8 cellular contexts compared by ENCODE assay signal in the genomic region with DNA sequence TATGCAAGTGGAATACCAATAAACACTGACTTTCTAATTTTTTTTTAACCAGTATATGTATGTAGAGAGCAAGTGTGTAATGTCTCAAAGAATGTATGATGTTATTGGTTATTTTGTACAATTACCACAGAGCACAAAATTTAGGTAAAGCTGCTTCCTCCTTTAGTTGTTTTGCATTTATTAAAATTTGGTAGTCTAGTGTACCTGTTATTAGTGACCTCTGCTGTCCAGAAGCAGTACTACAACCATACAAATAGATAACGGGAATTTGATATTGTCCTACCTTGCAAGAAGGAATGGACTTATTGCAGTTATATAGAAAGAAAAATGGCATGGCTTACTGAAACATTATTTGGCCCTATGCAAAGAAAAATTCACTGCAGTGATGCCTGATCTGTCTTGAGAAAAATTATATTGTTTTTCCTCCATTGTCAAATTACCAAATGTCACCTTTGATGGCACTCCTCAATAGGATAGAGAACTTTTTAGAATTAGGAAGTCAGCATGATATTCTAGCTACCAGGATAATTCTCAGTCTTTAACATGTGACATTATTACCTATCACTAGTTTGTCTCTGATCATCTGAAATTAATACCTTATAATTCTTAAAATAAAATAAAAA.
DNase-seq lines count a peak whose midpoint lies in the region; ATAC-seq and TF ChIP-seq lines count a peak whose summit lies in the region.

No MANE protein-coding gene starts in this region.

- no peaks in the 10 kb centered on the region for H4K20me1 ChIP-seq in fibroblast of lung (ENCODE audit: control insufficient read depth, extremely low read depth, insufficient read depth, low read length)

- WGBS in right cardiac atrium: 15% methylated on average over 1 of the region's 1 CpG
- WGBS in psoas muscle, 3 donors: 4 to 12% (median 5%) methylated on average over 1 of the region's 1 CpG

- ATAC-seq in right cardiac atrium: no peak
- ATAC-seq in psoas muscle: no peak
- ATAC-seq in HG03432 (IDR thresholded peaks at IDR 0.05; ENCODE audit: unreplicated experiment): no peak
- no peak for ATAC-seq in HG02623 (IDR thresholded peaks at IDR 0.05; ENCODE audit: unreplicated experiment)

- no peaks in the 10 kb centered on the region for H3K9me3 ChIP-seq in left ventricle myocardium inferior (replicated peaks)
- H3K9me3 ChIP-seq in right cardiac atrium (ENCODE audit: control insufficient read depth, low read length): no peaks in the 10 kb centered on the region
- no peaks in the 10 kb centered on the region for H3K9me3 ChIP-seq in fibroblast of lung (ENCODE audit: control insufficient read depth, insufficient read depth, low read depth, low read length)
- no peaks in the 10 kb centered on the region for H3K9me3 ChIP-seq in psoas muscle

- H3K27ac ChIP-seq in left ventricle myocardium inferior (replicated peaks) (no peak overlapping the region), right cardiac atrium (ENCODE audit: low read length) (no peak overlapping the region), fibroblast of lung (ENCODE audit: insufficient read depth, low read length) (no peak overlapping the region), psoas muscle (no peak overlapping the region)

- DNase-seq in left ventricle myocardium inferior (no peak), right cardiac atrium (no peak), LoVo (ENCODE audit: low spot score) (peak; percentile 68), SIG-M5 (lab: John Stamatoyannopoulos, UW) (peak; percentile 16), fibroblast of lung (ENCODE audit: low read depth in 2 of 2) (peak; percentile 54 to 75), psoas muscle (no peak)

- H3K36me3 ChIP-seq in left ventricle myocardium inferior: no peaks in the 10 kb centered on the region
- H3K36me3 ChIP-seq in fibroblast of lung (ENCODE audit: control insufficient read depth, insufficient read depth, low read length): no peaks in the 10 kb centered on the region
- H3K36me3 ChIP-seq in psoas muscle (ENCODE audit: insufficient read depth in 1 of 2, low read depth in 1 of 2): no peaks in the 10 kb centered on the region

- intact Hi-C loops in left ventricle myocardium inferior (cut with micrococcal nuclease) (loop anchor here (5.0 kb wide), 1 partner anchor 161 kb away; no protein-coding TSS in a partner anchor), right cardiac atrium (cut with DNase I) (loop anchor here in 3 of 4 donors (5.0 to 10.0 kb wide), 3 partner anchors 321 to 724 kb away; no protein-coding TSS in a partner anchor), psoas muscle (cut with DNase I) (loop anchor here (5.0 kb wide), 2 partner anchors 321 to 731 kb away; no protein-coding TSS in a partner anchor)

- no peak overlapping the region for H3K9ac ChIP-seq in fibroblast of lung (ENCODE audit: insufficient read depth, low read length)

- H3K4me1 ChIP-seq in left ventricle myocardium inferior (no peaks in the 10 kb centered on the region), right cardiac atrium (ENCODE audit: control insufficient read depth, insufficient read depth, low read length) (no peaks in the 10 kb centered on the region), fibroblast of lung (ENCODE audit: control insufficient read depth, extremely low read depth, insufficient read depth, low read length) (no peaks in the 10 kb centered on the region), psoas muscle (no peaks in the 10 kb centered on the region)

- no peak overlapping the region for H3K4me3 ChIP-seq in left ventricle myocardium inferior
- no peak overlapping the region for H3K4me3 ChIP-seq in right cardiac atrium (ENCODE audit: low read length)
- H3K4me3 ChIP-seq in fibroblast of lung (replicated peaks in 1 of 4; ENCODE audit: control extremely low read depth in 1 of 4, insufficient read depth in 1 of 4, low read depth in 3 of 4, low read length in 4 of 4): no peak overlapping the region
- no peak overlapping the region for H3K4me3 ChIP-seq in psoas muscle

- H3K4me2 ChIP-seq in fibroblast of lung (ENCODE audit: extremely low read depth, insufficient read depth, low read length): no peak overlapping the region

- H2AFZ ChIP-seq in fibroblast of lung (ENCODE audit: low read length): no peak overlapping the region

- TF ChIP-seq CTCF in left ventricle myocardium inferior (IDR thresholded peaks at IDR 0.05; ENCODE audit: borderline replicate concordance): peak; percentile 77
- peak; percentile 35 to 69 for TF ChIP-seq CTCF in fibroblast of lung (conservative IDR thresholded peaks at IDR 0.05 in 1 of 2, IDR thresholded peaks at IDR 0.05 in 1 of 2; ENCODE audit: low read depth in 1 of 2, low read length in 2 of 2)
- TF ChIP-seq CTCF in psoas muscle (IDR thresholded peaks at IDR 0.05): peak; percentile 66

- no peaks in the 10 kb centered on the region for H3K79me2 ChIP-seq in fibroblast of lung (ENCODE audit: control insufficient read depth, insufficient read depth, low read length)

- H3K27me3 ChIP-seq in left ventricle myocardium inferior (ENCODE audit: low read depth) (peaks cover 15% of the 10 kb centered on the region), right cardiac atrium (ENCODE audit: control insufficient read depth, insufficient read depth) (peaks cover 2% of the 10 kb centered on the region), fibroblast of lung (ENCODE audit: control insufficient read depth, insufficient read depth, low read length) (no peaks in the 10 kb centered on the region), psoas muscle (ENCODE audit: insufficient read depth in 3 of 3, low read length in 2 of 3) (peaks cover 0 to 2% (median 0%) of the 10 kb centered on the region in 3 donors)

Comparison
In these comparisons a context has a peak if more than half of its experiments do, and no peak if none do; other contexts are left out.
1. DNase-seq: peak in LoVo (single experiment), SIG-M5 (single experiment) and fibroblast of lung (2 of 2); none in left ventricle myocardium inferior (single experiment), right cardiac atrium (0 of 3) and psoas muscle (0 of 2).
2. Peak in every context shown above with its lines, with median percentiles within 50 percentile points of each other: CTCF ChIP-seq.